In genomic region chr22:38238519-38239051, GRCh38 we compare ENCODE assay signal across 1 cellular context.
TF ChIP-seq lines count a peak whose summit lies in the region.

No MANE protein-coding gene starts in this region.

TF ChIP-seq in H1, 55 proteins besides CTCF, POLR2A, EP300 and RAD21:
- no peak for TF ChIP-seq RBBP5 (IDR thresholded peaks at IDR 0.05; ENCODE audit: borderline replicate concordance, low read depth, low read length)
- no peak for TF ChIP-seq GTF2F1 (IDR thresholded peaks at IDR 0.05; ENCODE audit: borderline replicate concordance, low read depth, low read length)
- no peak for TF ChIP-seq CEBPB (IDR thresholded peaks at IDR 0.05; ENCODE audit: low read depth, low read length)
- no peak for TF ChIP-seq ATF2 (IDR thresholded peaks at IDR 0.05; ENCODE audit: low read length)
- no peak for TF ChIP-seq CHD2 (IDR thresholded peaks at IDR 0.05; ENCODE audit: low read length)
- no peak for TF ChIP-seq TCF12 (IDR thresholded peaks at IDR 0.05; ENCODE audit: low read depth, low read length)
- no peak for TF ChIP-seq HDAC2 (IDR thresholded peaks at IDR 0.05; ENCODE audit: borderline replicate concordance in 1 of 2, low read depth in 2 of 2, low read length in 2 of 2)
- TF ChIP-seq SP1 (IDR thresholded peaks at IDR 0.05; ENCODE audit: low read depth, low read length) = no peak
- TF ChIP-seq TAF1 (IDR thresholded peaks at IDR 0.05; ENCODE audit: low read depth, low read length) = no peak
- no peak for TF ChIP-seq CTBP2 (IDR thresholded peaks at IDR 0.05; ENCODE audit: borderline replicate concordance, insufficient read depth, insufficient read length, low read length)
- TF ChIP-seq KDM5A (IDR thresholded peaks at IDR 0.05; ENCODE audit: low read length) = no peak
- no peak for TF ChIP-seq CHD7 (IDR thresholded peaks at IDR 0.05; ENCODE audit: insufficient replicate concordance, low read length)
- no peak for TF ChIP-seq USF2 (IDR thresholded peaks at IDR 0.05; ENCODE audit: low read length)
- TF ChIP-seq EGR1 (IDR thresholded peaks at IDR 0.05; ENCODE audit: borderline replicate concordance, low read depth, low read length) = no peak
- no peak for TF ChIP-seq KDM4A (IDR thresholded peaks at IDR 0.05; ENCODE audit: low read depth, low read length, severe bottlenecking)
- TF ChIP-seq MAX (IDR thresholded peaks at IDR 0.05) = no peak
- TF ChIP-seq SP4 (IDR thresholded peaks at IDR 0.05; ENCODE audit: low read length) = no peak
- no peak for TF ChIP-seq NANOG (IDR thresholded peaks at IDR 0.05; ENCODE audit: insufficient read depth, low read depth, low read length, poor library complexity, severe bottlenecking)
- no peak for TF ChIP-seq JUN (IDR thresholded peaks at IDR 0.05; ENCODE audit: low read depth, low read length)
